Comparison of ENCODE assay signal across 1 cellular context in genomic region chr11:68049509-68050370, GRCh38.
TF ChIP-seq lines count a peak whose summit lies in the region.

No MANE protein-coding gene starts in this region.

TF ChIP-seq in HepG2, 621 proteins besides CTCF, POLR2A, EP300 and RAD21:
- peak; percentile 29; the same call in 1 of the 2 replicates for TF ChIP-seq RBFOX2 (IDR thresholded peaks at IDR 0.05; ENCODE audit: low read depth, low read length)
- TF ChIP-seq FUBP1 (CRISPR knock-in tag; IDR thresholded peaks at IDR 0.05; ENCODE audit: borderline replicate concordance), result no peak
- TF ChIP-seq ZBTB7A (CRISPR knock-in tag; IDR thresholded peaks at IDR 0.05), result no peak
- TF ChIP-seq AGO2 (optimal IDR thresholded peaks at IDR 0.05; ENCODE audit: low read depth, low read length), result peak; percentile 73
- TF ChIP-seq KAT7 (CRISPR knock-in tag; IDR thresholded peaks at IDR 0.05; ENCODE audit: borderline replicate concordance), result no peak
